ENCODE assay signal across 10 cellular contexts in the genomic region with DNA sequence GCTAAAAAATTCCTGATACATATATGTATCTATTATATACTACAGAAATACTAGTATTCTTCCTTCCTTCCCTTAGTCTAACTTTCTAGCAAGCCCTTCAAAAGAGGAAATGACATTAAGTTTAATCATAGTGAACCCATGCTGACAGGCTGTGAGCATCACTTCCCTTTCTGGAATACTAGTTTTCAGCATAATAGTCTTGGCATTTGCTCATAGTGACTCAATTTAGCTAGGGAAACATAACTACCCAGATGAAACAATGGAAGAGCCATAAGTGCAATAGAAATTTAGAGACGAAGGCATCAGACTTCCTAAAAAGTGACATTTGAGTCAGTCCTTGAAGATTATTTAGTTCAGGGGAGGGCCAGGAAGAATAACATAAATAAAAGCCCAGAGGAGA.
A peak's percentile ranks its signal among the peaks of the same experiment; 100 is the strongest.
DNase-seq lines count a peak whose midpoint lies in the region; ATAC-seq and TF ChIP-seq lines count a peak whose summit lies in the region.
"Had no signal": no experiment of that assay in that cellular context is flagged by ENCODE, and none has a peak within 500 bp of the region (broad histone marks: within the 10 kb centered on the region; RNA-seq: fewer than 3 reads in every experiment).

No MANE protein-coding gene starts in this region.

- H3K27ac Mint-ChIP-seq in stimulated activated naive B cell treated with anti-CD40 and anti-IgM and Interleukin-4, amounts not matched to agents 10 μg/mL and 1 μg/mL and 100 μg/mL, for 72 hours = no peak overlapping the region
- H3K27ac Mint-ChIP-seq: activated naive CD8-positive, alpha-beta T cell treated with anti-CD3 and anti-CD28 coated beads, Interleukin-2, amount 50 U/mL, for 24 hours had no signal

- H3K4me3 ChIP-seq in GM23248 = no peak overlapping the region
- H3K4me3 ChIP-seq in fibroblast of mammary gland (ENCODE audit: control insufficient read depth, low read depth, low read length) = no peak overlapping the region

- no peaks in the 10 kb centered on the region for H3K36me3 Mint-ChIP-seq in stimulated activated naive B cell treated with anti-CD40 and anti-IgM and Interleukin-4, amounts not matched to agents 10 μg/mL and 1 μg/mL and 100 μg/mL, for 72 hours

- H3K36me3 ChIP-seq in GM23248 (ENCODE audit: low read depth) = no peaks in the 10 kb centered on the region

- no peaks in the 10 kb centered on the region for H4K20me1 ChIP-seq in GM23248 (ENCODE audit: insufficient read depth)

- H3K27ac ChIP-seq in GM23248 = peak overlapping the region; percentile 21

- H3K9me2 ChIP-seq in GM23248 (ENCODE audit: insufficient read depth) = no peaks in the 10 kb centered on the region

- peaks cover 10% of the 10 kb centered on the region for H3K4me1 ChIP-seq in GM23248 (ENCODE audit: insufficient read depth)

- DNase-seq in GM23248 (peak; percentile 82), SW 1271 (lab: John Stamatoyannopoulos, UW) (peak; percentile 76 to 78), fibroblast of mammary gland (ENCODE audit: low read depth) (peak; percentile 53), ecto neural progenitor cell (ENCODE audit: low spot score) (no peak), foreskin melanocyte (no peak)
- no peak for DNase-seq in stimulated activated naive B cell treated with anti-CD40 and anti-IgM and Interleukin-4, amounts not matched to agents 10 μg/mL and 1 μg/mL and 100 μg/mL, for 72 hours
- DNase-seq: activated naive CD8-positive, alpha-beta T cell treated with anti-CD3 and anti-CD28 coated beads, Interleukin-2, amount 50 U/mL, for 24 hours; DMS79 treated with DMSO at 0.1 percent for 48 hours; effector CD4-positive, alpha-beta T cell had no signal

- peaks cover 8% of the 10 kb centered on the region for H3F3A ChIP-seq in GM23248 (ENCODE audit: insufficient read depth)

- peaks cover 4 to 5% of the 10 kb centered on the region in 2 donors for H3K4me1 Mint-ChIP-seq in stimulated activated naive B cell treated with anti-CD40 and anti-IgM and Interleukin-4, amounts not matched to agents 10 μg/mL and 1 μg/mL and 100 μg/mL, for 72 hours
- H3K4me1 Mint-ChIP-seq: activated naive CD8-positive, alpha-beta T cell treated with anti-CD3 and anti-CD28 coated beads, Interleukin-2, amount 50 U/mL, for 24 hours had no signal

- H3K9me3 Mint-ChIP-seq in stimulated activated naive B cell treated with anti-CD40 and anti-IgM and Interleukin-4, amounts not matched to agents 10 μg/mL and 1 μg/mL and 100 μg/mL, for 72 hours = peaks cover 0 to 5% of the 10 kb centered on the region in 2 donors

- H3K9ac ChIP-seq in GM23248 = no peak overlapping the region

- H2AFZ ChIP-seq in GM23248 = peak overlapping the region; percentile 19; the same call in 1 of the 2 replicates

- no peaks in the 10 kb centered on the region for H3K27me3 ChIP-seq in GM23248 (replicated peaks; ENCODE audit: insufficient read depth)

- no peak overlapping the region for H3K4me3 Mint-ChIP-seq in stimulated activated naive B cell treated with anti-CD40 and anti-IgM and Interleukin-4, amounts not matched to agents 10 μg/mL and 1 μg/mL and 100 μg/mL, for 72 hours
- H3K4me3 Mint-ChIP-seq: activated naive CD8-positive, alpha-beta T cell treated with anti-CD3 and anti-CD28 coated beads, Interleukin-2, amount 50 U/mL, for 24 hours had no signal

- no peak for TF ChIP-seq CTCF in fibroblast of mammary gland (conservative IDR thresholded peaks at IDR 0.05; ENCODE audit: control insufficient read depth, insufficient read depth, low read depth, low read length)

- H3K9me3 ChIP-seq in GM23248 (ENCODE audit: low read depth) = no peaks in the 10 kb centered on the region

- H3K79me2 ChIP-seq in GM23248 (ENCODE audit: insufficient read depth) = no peaks in the 10 kb centered on the region

- whole genome bisulfite sequencing in GM23248 (ENCODE audit: low coverage in 1 of 2, low lambda C conversion rate in 2 of 2, missing lambda C conversion rate in 2 of 2), 2 experiments = 3 to 5% methylated on average over 1 of the region's 1 CpG

- in situ Hi-C loops in GM23248 (cut with MboI) = no loop called here

- H3K27me3 Mint-ChIP-seq in stimulated activated naive B cell treated with anti-CD40 and anti-IgM and Interleukin-4, amounts not matched to agents 10 μg/mL and 1 μg/mL and 100 μg/mL, for 72 hours = peaks cover 23 to 27% of the 10 kb centered on the region in 2 donors

- H3K4me2 ChIP-seq in GM23248 (ENCODE audit: unreplicated experiment) = no peak overlapping the region

- ATAC-seq in stimulated activated naive B cell treated with anti-CD40 and anti-IgM and Interleukin-4, amounts not matched to agents 10 μg/mL and 1 μg/mL and 100 μg/mL, for 72 hours (replicated peaks) = peak; percentile 92 to 94
- no peak for ATAC-seq in HG03342 (IDR thresholded peaks at IDR 0.05; ENCODE audit: unreplicated experiment)
- ATAC-seq: activated naive CD8-positive, alpha-beta T cell treated with anti-CD3 and anti-CD28 coated beads, Interleukin-2, amount 50 U/mL, for 24 hours had no signal

Comparison
In these comparisons a context has a peak if more than half of its experiments do, and no peak if none do; other contexts are left out.
1. DNase-seq: peak in GM23248 (single experiment), SW 1271 (2 of 2) and fibroblast of mammary gland (single experiment); none in stimulated activated naive B cell treated with anti-CD40 and anti-IgM and Interleukin-4, amounts not matched to agents 10 μg/mL and 1 μg/mL and 100 μg/mL, for 72 hours (single experiment), ecto neural progenitor cell (single experiment) and foreskin melanocyte (single experiment).